8 cellular contexts compared by ENCODE assay signal in the genomic region with DNA sequence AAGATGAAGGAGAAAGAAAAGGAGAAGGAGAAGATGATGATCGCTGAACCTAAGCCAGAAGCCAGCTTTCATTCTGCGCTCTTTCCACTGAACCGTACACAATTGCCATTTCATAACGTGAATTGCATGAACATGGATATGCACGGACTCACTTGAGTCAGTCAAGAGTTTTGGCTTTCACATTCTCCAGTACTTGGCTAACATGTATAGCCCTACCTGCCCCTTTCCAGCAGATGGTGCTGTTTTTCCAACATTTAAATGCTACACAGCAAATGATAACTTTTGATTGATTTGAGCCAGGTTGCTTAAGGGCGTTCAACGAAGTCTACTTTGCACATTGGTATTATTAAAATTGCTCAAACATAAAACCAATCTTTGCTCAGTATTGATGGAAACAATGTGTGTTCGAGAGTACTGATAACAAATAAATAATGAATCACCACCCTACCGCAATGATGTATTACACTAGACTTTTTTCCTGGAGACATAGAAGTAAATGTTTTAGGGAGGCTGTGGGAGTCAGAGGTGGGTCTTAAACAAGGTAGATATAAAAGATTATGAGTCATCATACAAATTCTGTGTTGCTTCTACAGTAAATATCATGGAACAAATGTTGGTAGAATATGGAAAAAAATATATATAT.
DNase-seq lines count a peak whose midpoint lies in the region; ATAC-seq and TF ChIP-seq lines count a peak whose summit lies in the region.

No MANE protein-coding gene starts in this region.

- H3K9me3 ChIP-seq in WERI-Rb-1 (ENCODE audit: severe bottlenecking) (no peaks in the 10 kb centered on the region), prostate gland (no peaks in the 10 kb centered on the region)

- intact Hi-C loops in prostate gland (cut with DNase I): loop anchor here (2.0 to 5.0 kb wide), 3 partner anchors 77 to 326 kb away; no protein-coding TSS in a partner anchor

- DNase-seq in Caki2 (ENCODE audit: low read depth): peak; percentile 35
- peak; percentile 34 to 43 for DNase-seq in NCI-H1930 (lab: John Stamatoyannopoulos, UW)
- peak; percentile 47 for DNase-seq in WERI-Rb-1
- DNase-seq in glomerular visceral epithelial cell (ENCODE audit: extremely low spot score): peak; percentile 77
- peak; percentile 45 for DNase-seq in prostate gland (ENCODE audit: low spot score)

- H3K36me3 ChIP-seq in WERI-Rb-1: no peaks in the 10 kb centered on the region
- no peaks in the 10 kb centered on the region for H3K36me3 ChIP-seq in prostate gland

- in situ Hi-C loops in Caki2 (cut with HindIII; ENCODE audit: low pct_unique_long_range_greater_than_20kb, low sequenced_read_pairs): no loop called here

- H3K4me3 ChIP-seq in WERI-Rb-1 (ENCODE audit: low read depth, low read length) (no peak overlapping the region), prostate gland (peak overlapping the region in 1 of 2 donors; percentile 9)

- 12% methylated on average over 9 of the region's 9 CpGs for WGBS in prostate gland

- H3K4me1 ChIP-seq in prostate gland (replicated peaks): no peaks in the 10 kb centered on the region

- peak; percentile 88 for ATAC-seq in GM18858 (IDR thresholded peaks at IDR 0.05; ENCODE audit: unreplicated experiment)
- peak; percentile 81 for ATAC-seq in HG02981 (IDR thresholded peaks at IDR 0.05; ENCODE audit: unreplicated experiment)
- ATAC-seq in HG02840 (IDR thresholded peaks at IDR 0.05; ENCODE audit: low FRiP score, unreplicated experiment): no peak

- TF ChIP-seq CTCF in WERI-Rb-1 (IDR thresholded peaks at IDR 0.05; ENCODE audit: low read depth, low read length): peak; percentile 72
- TF ChIP-seq CTCF in prostate gland (IDR thresholded peaks at IDR 0.05): peak; percentile 47 to 85 (median 76)

- H3K27ac ChIP-seq in WERI-Rb-1: no peak overlapping the region
- peak overlapping the region in 1 of 2 donors; percentile 31 for H3K27ac ChIP-seq in prostate gland

- H3K27me3 ChIP-seq in WERI-Rb-1 (ENCODE audit: insufficient read depth, low read depth, severe bottlenecking): no peaks in the 10 kb centered on the region
- no peaks in the 10 kb centered on the region for H3K27me3 ChIP-seq in prostate gland (replicated peaks; ENCODE audit: insufficient read depth)

- no peak for TF ChIP-seq POLR2A in prostate gland (IDR thresholded peaks at IDR 0.05)
